In the genomic region with DNA sequence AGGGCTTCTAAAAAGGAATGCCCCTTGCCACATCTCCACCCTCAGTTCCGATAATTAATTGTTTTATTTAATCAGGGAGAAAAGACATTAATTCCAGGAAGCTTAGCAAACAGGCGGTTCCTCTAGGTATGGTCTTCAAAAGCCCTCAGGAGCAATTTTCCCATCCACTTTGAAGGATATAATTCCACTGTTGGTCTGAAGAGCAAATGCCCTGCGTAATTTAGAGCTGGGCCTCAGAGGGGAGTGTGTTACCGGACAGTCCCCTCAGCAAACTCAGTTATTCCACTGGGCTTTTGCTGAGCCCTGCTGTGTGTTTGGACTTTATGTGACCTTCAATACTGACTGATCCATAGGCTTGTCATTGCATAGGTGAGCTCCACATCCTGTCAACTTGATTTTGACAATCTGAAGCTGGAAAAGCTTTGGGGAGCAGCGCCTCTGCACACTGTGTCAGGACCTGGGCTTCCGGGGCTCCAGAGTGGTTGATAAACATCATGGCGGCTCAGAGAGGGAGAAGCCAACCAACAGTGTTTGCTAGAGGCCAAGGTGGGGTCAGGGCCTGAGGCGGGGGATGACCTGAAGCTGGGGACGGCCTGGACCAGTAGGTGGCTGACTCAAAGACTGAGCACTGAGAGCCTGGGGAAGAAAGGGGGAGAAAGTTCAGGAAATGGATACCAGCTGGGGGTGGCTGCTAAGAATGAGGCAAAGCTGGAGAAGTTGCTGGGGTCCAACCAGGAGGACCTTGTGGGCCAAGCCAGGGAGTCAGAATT, we compare ENCODE assay signal across 19 cellular contexts. TPM values are rescaled to one million over a fixed set of nuclear protein-coding genes. Genes with fewer than 3 reads are reported as not detected.
DNase-seq lines count a peak whose midpoint lies in the region; ATAC-seq and TF ChIP-seq lines count a peak whose summit lies in the region.
"Had no signal": no experiment of that assay in that cellular context is flagged by ENCODE, and none has a peak within 500 bp of the region (broad histone marks: within the 10 kb centered on the region; RNA-seq: fewer than 3 reads in every experiment).

No MANE protein-coding gene starts in this region.

- POLR2A ChIA-PET in RWPE1 (lab: Yijun Ruan, JAX; ENCODE audit: low non-redundant PET): no interaction called here

- H3K9me3 ChIP-seq in DOHH2 (ENCODE audit: control insufficient read depth, insufficient read depth, low read length): no peaks in the 10 kb centered on the region
- H3K9me3 ChIP-seq: A549, MG63 had no signal

- no peaks in the 10 kb centered on the region for H4K20me1 ChIP-seq in DOHH2 (ENCODE audit: control insufficient read depth, insufficient read depth, low read depth, low read length)

- ATAC-seq in memory B cell (ENCODE audit: low read depth) (no peak), GM19395 (IDR thresholded peaks at IDR 0.05; ENCODE audit: unreplicated experiment) (no peak), HG03520 (IDR thresholded peaks at IDR 0.05; ENCODE audit: unreplicated experiment) (no peak)

- TF ChIP-seq CTCF in DOHH2 (IDR thresholded peaks at IDR 0.05; ENCODE audit: low read depth, low read length, poor library complexity, severe bottlenecking): no peak
- no peak for TF ChIP-seq CTCF in RWPE1 (conservative IDR thresholded peaks at IDR 0.05; ENCODE audit: low read depth)
- TF ChIP-seq CTCF in type B pancreatic cell (conservative IDR thresholded peaks at IDR 0.05): no peak

- H3K36me3 Mint-ChIP-seq in memory B cell (no peaks in the 10 kb centered on the region), type B pancreatic cell (no peaks in the 10 kb centered on the region)
- H3K36me3 Mint-ChIP-seq: CD8-positive, alpha-beta memory T cell; IgD-negative memory B cell had no signal

- H3K27me3 Mint-ChIP-seq in memory B cell: no peaks in the 10 kb centered on the region
- H3K27me3 Mint-ChIP-seq in type B pancreatic cell: peaks cover under 1% of the 10 kb centered on the region
- H3K27me3 Mint-ChIP-seq: IgD-negative memory B cell had no signal

- DNase-seq in RWPE1 (ENCODE audit: low spot score) (no peak), memory B cell (ENCODE audit: low spot score in 2 of 2) (no peak), type B pancreatic cell (ENCODE audit: extremely low spot score, unreplicated experiment) (no peak), glomerular visceral epithelial cell (ENCODE audit: extremely low spot score) (no peak)
- DNase-seq: C1 segment of cervical spinal cord; CD8-positive, alpha-beta memory T cell; H9; Kasumi-1; MG63; NCI-H1105; NCI-H2081 treated with DMSO at 0.1 percent for 48 hours; NCI-H446 treated with DMSO at 0.1 percent for 48 hours; Right ventricle myocardium superior had no signal

- H3K36me3 ChIP-seq in DOHH2 (ENCODE audit: control insufficient read depth, low read length): no peaks in the 10 kb centered on the region
- H3K36me3 ChIP-seq: MG63 had no signal

- H3K27ac ChIP-seq in DOHH2 (ENCODE audit: low read depth, low read length) (peak overlapping the region; percentile 82; the same call in 1 of the 2 replicates), RWPE1 (peak overlapping the region; percentile 12; the same call in 1 of the 2 replicates)
- H3K27ac ChIP-seq: A549, HL-60 had no signal

- H3K27me3 ChIP-seq in DOHH2 (ENCODE audit: control insufficient read depth, low read length): no peaks in the 10 kb centered on the region
- H3K27me3 ChIP-seq: MG63 had no signal

- H3K4me1 Mint-ChIP-seq in memory B cell: peaks cover 34% of the 10 kb centered on the region
- no peaks in the 10 kb centered on the region for H3K4me1 Mint-ChIP-seq in type B pancreatic cell (ENCODE audit: unreplicated experiment)
- H3K4me1 Mint-ChIP-seq: H9 had no signal

- no peaks in the 10 kb centered on the region for H3K79me2 ChIP-seq in DOHH2 (ENCODE audit: control insufficient read depth, low read length)

- peaks cover 59% of the 10 kb centered on the region for H3K4me1 ChIP-seq in DOHH2 (ENCODE audit: control insufficient read depth, low read length)

- no peak overlapping the region for H3K4me3 Mint-ChIP-seq in memory B cell
- no peak overlapping the region for H3K4me3 Mint-ChIP-seq in type B pancreatic cell
- H3K4me3 Mint-ChIP-seq: CD8-positive, alpha-beta memory T cell; H9 had no signal

- H3K27ac Mint-ChIP-seq in memory B cell (peak overlapping the region; percentile 51), type B pancreatic cell (peak overlapping the region; percentile 17)
- H3K27ac Mint-ChIP-seq: H9 had no signal

- H3K9me3 Mint-ChIP-seq in memory B cell: no peaks in the 10 kb centered on the region
- H3K9me3 Mint-ChIP-seq in type B pancreatic cell: no peaks in the 10 kb centered on the region

- H3K4me2 ChIP-seq in DOHH2 (ENCODE audit: low read length): peak overlapping the region; percentile 67
- H3K4me2 ChIP-seq: A549 had no signal

- peaks cover 7% of the 10 kb centered on the region for H3F3A ChIP-seq in DOHH2 (ENCODE audit: control insufficient read depth, insufficient read depth)

- CTCF ChIA-PET in RWPE1 (lab: Yijun Ruan, JAX): interaction anchor here (0.5 to 0.6 kb wide), 4 partner anchors 15 to 725 kb away, joined by 3 read pairs; no protein-coding TSS in a partner anchor

- peak overlapping the region; percentile 49; the same call in 1 of the 2 replicates for H3K4me3 ChIP-seq in DOHH2 (ENCODE audit: low read length)
- H3K4me3 ChIP-seq: A549, MG63 had no signal

- H3K9me2 ChIP-seq in DOHH2 (replicated peaks; ENCODE audit: control insufficient read depth, low read length): no peaks in the 10 kb centered on the region

RNA-seq across cellular contexts. Expression of a gene that starts 43.5 kb away (rescaled TPM):
- total RNA-seq in type B pancreatic cell (ENCODE audit: low replicate concordance): 12.6 and 19.2 TPM in 2 replicates
